13 cellular contexts compared by ENCODE assay signal in the genomic region with DNA sequence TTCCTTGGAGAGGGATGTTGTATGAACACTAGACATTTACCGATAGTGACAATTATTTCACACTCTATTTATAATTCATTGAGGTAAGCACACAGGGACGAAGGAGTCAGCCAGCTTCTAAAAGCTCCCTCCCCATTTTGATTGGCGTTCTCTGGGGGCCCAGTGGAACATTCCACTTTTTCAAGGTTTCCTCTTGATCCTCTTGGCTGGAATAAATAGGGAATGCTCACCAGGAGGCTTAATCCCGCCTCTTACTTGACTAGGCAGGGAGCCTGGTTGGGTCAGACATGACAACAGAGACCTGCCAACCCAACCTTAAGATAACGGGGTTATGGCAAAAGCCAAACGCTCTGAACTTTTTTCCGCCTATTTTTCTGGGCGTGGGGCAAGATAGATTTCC. TPM values are rescaled to one million over a fixed set of nuclear protein-coding genes. Genes with fewer than 3 reads are reported as not detected.
DNase-seq lines count a peak whose midpoint lies in the region; ATAC-seq and TF ChIP-seq lines count a peak whose summit lies in the region.
"Had no signal": no experiment of that assay in that cellular context is flagged by ENCODE, and none has a peak within 500 bp of the region (broad histone marks: within the 10 kb centered on the region; RNA-seq: fewer than 3 reads in every experiment).

No MANE protein-coding gene starts in this region.

- peaks cover 3% of the 10 kb centered on the region for H3K9me3 Mint-ChIP-seq in activated B cell treated with CpG ODN at 0.5 μM for 24 hours

- ATAC-seq in activated B cell treated with CpG ODN at 0.5 μM for 24 hours (ENCODE audit: low read depth) (no peak), left lobe of liver (no peak), GM19035 (IDR thresholded peaks at IDR 0.05; ENCODE audit: unreplicated experiment) (no peak)

- peak; percentile 47 for DNase-seq in DMS 273 (lab: John Stamatoyannopoulos, UW; ENCODE audit: unreplicated experiment)
- no peak for DNase-seq in DMS 273 treated with DMSO at 0.1 percent for 48 hours (lab: John Stamatoyannopoulos, UW)
- no peak for DNase-seq in activated B cell treated with CpG ODN at 0.5 μM for 24 hours
- DNase-seq in left ventricle myocardium inferior: no peak
- peak; percentile 47 for DNase-seq in putamen (ENCODE audit: low spot score)
- DNase-seq in NCI-H146 treated with DMSO at 0.1 percent for 48 hours (lab: John Stamatoyannopoulos, UW; ENCODE audit: unreplicated experiment): no peak
- DNase-seq in left lobe of liver (ENCODE audit: low spot score): no peak
- DNase-seq: amniotic stem cell, NCI-H187 treated with DMSO at 0.1 percent for 48 hours had no signal

- H3K4me3 Mint-ChIP-seq in activated B cell treated with CpG ODN at 0.5 μM for 24 hours: peak overlapping the region; percentile 57

- POLR2A ChIA-PET in activated B cell treated with CpG ODN at 0.5 μM for 24 hours (lab: Charles Lee): no interaction called here

- no peaks in the 10 kb centered on the region for H3K9me3 ChIP-seq in left ventricle myocardium inferior (replicated peaks)

- H3K27me3 ChIP-seq in left ventricle myocardium inferior (ENCODE audit: low read depth): peaks cover 44% of the 10 kb centered on the region

- peaks cover 19% of the 10 kb centered on the region for H3K4me1 Mint-ChIP-seq in activated B cell treated with CpG ODN at 0.5 μM for 24 hours

- peak overlapping the region; percentile 77 for H3K4me3 ChIP-seq in left ventricle myocardium inferior

- CTCF ChIA-PET in activated B cell treated with CpG ODN at 0.5 μM for 24 hours (lab: Charles Lee): no interaction called here

- no peak for TF ChIP-seq CTCF in activated B cell treated with CpG ODN at 0.5 μM for 24 hours (IDR thresholded peaks at IDR 0.05)
- no peak for TF ChIP-seq CTCF in left ventricle myocardium inferior (IDR thresholded peaks at IDR 0.05; ENCODE audit: borderline replicate concordance)

- no peaks in the 10 kb centered on the region for H3K36me3 ChIP-seq in left ventricle myocardium inferior

- H3K27ac Mint-ChIP-seq in activated B cell treated with CpG ODN at 0.5 μM for 24 hours: no peak overlapping the region

- peaks cover 28% of the 10 kb centered on the region for H3K4me1 ChIP-seq in left ventricle myocardium inferior

- intact Hi-C loops in activated B cell treated with CpG ODN at 0.5 μM for 24 hours (cut with micrococcal nuclease) (no loop called here), left ventricle myocardium inferior (cut with micrococcal nuclease) (no loop called here)

- H3K27ac ChIP-seq in left ventricle myocardium inferior (replicated peaks): peak overlapping the region; percentile 94
- H3K27ac ChIP-seq: 22Rv1, VCaP had no signal

- no peaks in the 10 kb centered on the region for H3K36me3 Mint-ChIP-seq in activated B cell treated with CpG ODN at 0.5 μM for 24 hours (ENCODE audit: low read depth)

- peaks cover 53% of the 10 kb centered on the region for H3K27me3 Mint-ChIP-seq in activated B cell treated with CpG ODN at 0.5 μM for 24 hours

RNA-seq across cellular contexts. Expression of a gene that starts 1.0 kb away (rescaled TPM):
- total RNA-seq in activated B cell treated with CpG ODN at 0.5 μM for 24 hours: not detected in 2 replicates
- total RNA-seq in left ventricle myocardium inferior: 2,454 TPM
- total RNA-seq in left lobe of liver: not detected
- total RNA-seq: osteoblast had no signal

Comparison
In these comparisons a context has a peak if more than half of its experiments do, and no peak if none do; other contexts are left out.
1. DNase-seq: peak in DMS 273 (single experiment) and putamen (single experiment); none in DMS 273 treated with DMSO at 0.1 percent for 48 hours (single experiment), activated B cell treated with CpG ODN at 0.5 μM for 24 hours (single experiment), left ventricle myocardium inferior (single experiment), NCI-H146 treated with DMSO at 0.1 percent for 48 hours (single experiment) and left lobe of liver (single experiment).
2. RNA of a gene that starts 1.0 kb away (total RNA-seq): 2,454 TPM in left ventricle myocardium inferior (single experiment); not detected in activated B cell treated with CpG ODN at 0.5 μM for 24 hours and not detected in left lobe of liver (single experiment); every median in the first group is over 1,000 times any median in the second.